10 cellular contexts compared by ENCODE assay signal in the genomic region with DNA sequence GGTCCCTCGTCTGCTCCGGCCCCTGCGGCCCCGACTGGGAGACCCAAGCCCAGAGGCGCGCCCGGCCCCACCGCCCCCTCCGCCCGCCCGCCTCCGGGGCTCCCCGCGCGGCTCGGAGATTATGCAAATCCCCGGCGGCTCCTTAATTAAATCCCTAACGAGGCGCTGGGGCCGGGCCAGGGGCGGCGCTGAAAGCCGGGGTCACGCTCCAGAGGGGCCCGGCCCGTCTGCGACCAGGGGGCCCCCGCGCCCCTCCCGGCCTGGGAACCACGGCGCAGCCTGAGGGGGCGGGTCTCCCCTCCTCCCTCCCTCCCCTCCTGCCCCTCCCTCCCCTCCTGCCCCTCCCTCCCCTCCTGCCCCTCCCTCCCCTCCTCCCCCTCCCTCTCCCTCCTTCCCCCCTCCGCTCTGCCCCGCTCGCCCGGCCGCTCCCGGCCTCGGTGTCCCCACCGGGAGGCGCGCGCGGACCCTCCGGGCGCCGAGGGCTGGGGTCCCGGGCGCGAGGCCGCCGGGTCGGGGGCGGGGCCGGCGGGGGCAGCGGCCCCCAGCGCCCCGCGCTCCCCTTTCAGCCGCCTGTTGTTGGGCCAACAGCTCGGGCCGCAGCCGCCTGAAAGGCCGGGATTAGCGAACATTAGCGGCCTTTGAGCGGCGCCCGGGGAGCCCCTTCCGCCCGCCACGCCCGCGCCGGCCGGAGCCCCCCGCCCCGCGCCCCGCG. TPM values are rescaled to one million over a fixed set of nuclear protein-coding genes. Genes with fewer than 3 reads are reported as not detected.
DNase-seq lines count a peak whose midpoint lies in the region; ATAC-seq, FAIRE-seq and TF ChIP-seq lines count a peak whose summit lies in the region.
"Had no signal": no experiment of that assay in that cellular context is flagged by ENCODE, and none has a peak within 500 bp of the region (broad histone marks: within the 10 kb centered on the region; RNA-seq: fewer than 3 reads in every experiment).

No MANE protein-coding gene starts in this region.

- no peaks in the 10 kb centered on the region for H3K9me3 Mint-ChIP-seq in astrocyte (ENCODE audit: unreplicated experiment)

- H3K36me3 Mint-ChIP-seq in astrocyte (ENCODE audit: low read depth, unreplicated experiment): no peaks in the 10 kb centered on the region

- no peaks in the 10 kb centered on the region for H3K27me3 ChIP-seq in astrocyte (ENCODE audit: insufficient read depth, low read length)
- H3K27me3 ChIP-seq in keratinocyte (ENCODE audit: control insufficient read depth, extremely low read depth, insufficient read depth, low read length): no peaks in the 10 kb centered on the region
- H3K27me3 ChIP-seq in tibial nerve: peaks cover 0 to 91% of the 10 kb centered on the region in 2 donors
- H3K27me3 ChIP-seq: adrenal gland had no signal

- no peak overlapping the region for H3K27ac Mint-ChIP-seq in astrocyte (ENCODE audit: unreplicated experiment)

- dilution Hi-C loops in keratinocyte (cut with MboI; ENCODE audit: extremely low pct_ligation_motif_present, low sequenced_read_pairs): no loop called here

- no peaks in the 10 kb centered on the region for H3K9me3 ChIP-seq in astrocyte (ENCODE audit: insufficient read depth, low read depth, low read length)
- no peaks in the 10 kb centered on the region for H3K9me3 ChIP-seq in keratinocyte (ENCODE audit: control insufficient read depth, low read depth, low read length)
- H3K9me3 ChIP-seq in tibial nerve: no peaks in the 10 kb centered on the region
- H3K9me3 ChIP-seq: adrenal gland had no signal

- no peak overlapping the region for H2AFZ ChIP-seq in astrocyte (ENCODE audit: low read depth, low read length)
- H2AFZ ChIP-seq in keratinocyte (ENCODE audit: control insufficient read depth, low read length): no peak overlapping the region

- no peak for TF ChIP-seq POLR2A in tibial nerve (IDR thresholded peaks at IDR 0.05)

- H3K4me3 Mint-ChIP-seq in astrocyte (ENCODE audit: unreplicated experiment): no peak overlapping the region

- FAIRE-seq in astrocyte (lab: Jason Lieb, UNC) (no peak), keratinocyte (lab: Jason Lieb, UNC) (no peak)

- 1 to 3% methylated on average over 30 to 32 of the region's 84 CpGs for WGBS in tibial nerve, 2 donors

- TF ChIP-seq EP300 in tibial nerve (IDR thresholded peaks at IDR 0.05): no peak

- no peak for ATAC-seq in GM21619 (IDR thresholded peaks at IDR 0.05; ENCODE audit: unreplicated experiment)

- no peak overlapping the region for H3K27ac ChIP-seq in astrocyte (ENCODE audit: low read depth, low read length)
- H3K27ac ChIP-seq in keratinocyte (ENCODE audit: control insufficient read depth, insufficient read depth, low read length): no peak overlapping the region
- H3K27ac ChIP-seq in tibial nerve: no peak overlapping the region
- H3K27ac ChIP-seq: C4-2B had no signal

- H3K4me1 ChIP-seq in astrocyte (ENCODE audit: insufficient read depth, low read length) (no peaks in the 10 kb centered on the region), keratinocyte (ENCODE audit: control insufficient read depth, extremely low read depth, insufficient read depth, low read length) (peaks cover 36% of the 10 kb centered on the region), tibial nerve (peaks cover 0 to 33% (median 21%) of the 10 kb centered on the region in 4 donors)

- H3K4me1 Mint-ChIP-seq in astrocyte (ENCODE audit: low read depth, unreplicated experiment): no peaks in the 10 kb centered on the region

- no peaks in the 10 kb centered on the region for H3K79me2 ChIP-seq in astrocyte (ENCODE audit: insufficient read depth, low read length)
- H3K79me2 ChIP-seq in keratinocyte (ENCODE audit: control insufficient read depth, insufficient read depth, low read length): no peaks in the 10 kb centered on the region

- DNase-seq in NCI-H2227 (lab: John Stamatoyannopoulos, UW; ENCODE audit: unreplicated experiment) (peak; percentile 20), NCI-H2227 treated with DMSO at 0.1 percent for 48 hours (lab: John Stamatoyannopoulos, UW) (no peak), astrocyte (ENCODE audit: low read depth) (no peak), keratinocyte (ENCODE audit: low read depth, low spot score) (no peak), tibial nerve (ENCODE audit: low spot score in 2 of 2) (no peak), NCI-H2196 treated with DMSO at 0.1 percent for 48 hours (lab: John Stamatoyannopoulos, UW; ENCODE audit: unreplicated experiment) (no peak)
- DNase-seq in activated CD8-positive, alpha-beta memory T cell treated with anti-CD3 and anti-CD28 coated beads for 24 hours: no peak

- TF ChIP-seq CTCF in astrocyte (IDR thresholded peaks at IDR 0.05; ENCODE audit: insufficient read depth, low read depth, low read length) (no peak), keratinocyte (optimal IDR thresholded peaks at IDR 0.05 in 1 of 3, IDR thresholded peaks at IDR 0.05 in 1 of 3, conservative IDR thresholded peaks at IDR 0.05 in 1 of 3; ENCODE audit: extremely low read depth in 1 of 3, insufficient read depth in 2 of 3, low read length in 3 of 3) (no peak), tibial nerve (IDR thresholded peaks at IDR 0.05) (no peak)

- peak overlapping the region; percentile 77 for H3K4me2 ChIP-seq in astrocyte (ENCODE audit: low read length)
- H3K4me2 ChIP-seq in keratinocyte (ENCODE audit: control insufficient read depth, extremely low read depth, insufficient read depth, low read depth, low read length): peak overlapping the region; percentile 32

- H3K36me3 ChIP-seq in astrocyte (ENCODE audit: insufficient read depth, low read length): no peaks in the 10 kb centered on the region
- no peaks in the 10 kb centered on the region for H3K36me3 ChIP-seq in keratinocyte (ENCODE audit: control insufficient read depth in 2 of 2, extremely low read depth in 1 of 2, insufficient read depth in 2 of 2, low read length in 2 of 2)
- no peaks in the 10 kb centered on the region for H3K36me3 ChIP-seq in tibial nerve
- H3K36me3 ChIP-seq: adrenal gland had no signal

- no peak overlapping the region for H3K9ac ChIP-seq in astrocyte (ENCODE audit: low read length)
- no peak overlapping the region for H3K9ac ChIP-seq in keratinocyte (ENCODE audit: control insufficient read depth, extremely low read depth, insufficient read depth, low read length)

- H3K27me3 Mint-ChIP-seq in astrocyte (ENCODE audit: low read depth, unreplicated experiment): peaks cover 6% of the 10 kb centered on the region

- H3K9me1 ChIP-seq in keratinocyte (ENCODE audit: control insufficient read depth, extremely low read depth, insufficient read depth, low read length): no peaks in the 10 kb centered on the region

- H3K4me3 ChIP-seq in astrocyte (ENCODE audit: insufficient read depth, low read depth, low read length) (peak overlapping the region; percentile 17), keratinocyte (ENCODE audit: control insufficient read depth in 2 of 3, extremely low read depth in 1 of 3, insufficient read depth in 2 of 3, low read depth in 1 of 3, low read length in 3 of 3) (peak overlapping the region in 1 of 3 experiments; percentile 8), tibial nerve (peak overlapping the region; percentile 22 to 53 (median 32))

- no peaks in the 10 kb centered on the region for H4K20me1 ChIP-seq in astrocyte (ENCODE audit: insufficient read depth, low read length)
- no peaks in the 10 kb centered on the region for H4K20me1 ChIP-seq in keratinocyte (ENCODE audit: control insufficient read depth, extremely low read depth, insufficient read depth, low read length)

RNA-seq across cellular contexts. Expression of gene FGFR3, which starts 25.9 kb away (rescaled TPM):
- total RNA-seq in astrocyte (3.6 and 3.9 TPM in 2 replicates), tibial nerve (10 to 100 TPM in 1 of 4 donors, 1 to 10 TPM in 3; 2.7 to 11.2 (median 5.1) TPM)
- polyA plus RNA-seq in keratinocyte: 26.4 to 109 TPM (median 45.2 TPM) in 3 replicates
- polyA plus RNA-seq in keratinocyte (2011; ENCODE audit: low read depth): 11.8 TPM
- polyA plus RNA-seq in keratinocyte (2011; cell fraction: cytosol; rRNA removed): 7.4 and 22.2 TPM in 2 replicates
- polyA plus RNA-seq in keratinocyte (2011; cell fraction: nucleus; rRNA removed): 81.0 and 130 TPM in 2 replicates
- polyA plus RNA-seq in keratinocyte (2012; ENCODE audit: low replicate concordance): 21.7 and 47.7 TPM in 2 replicates
- 23.6 to 54.4 TPM (median 30.3 TPM) in 3 replicates for polyA minus RNA-seq in keratinocyte
- 159 TPM for polyA minus RNA-seq in keratinocyte (2011; cell fraction: cytosol; rRNA and poly(A)+ RNA removed)
- 142 and 169 TPM in 2 replicates for polyA minus RNA-seq in keratinocyte (2011; cell fraction: nucleus; rRNA and poly(A)+ RNA removed)

RNA-seq across cellular contexts. Expression of gene TACC3, which starts 45.9 kb away (rescaled TPM):
- 10.2 and 15.0 TPM in 2 replicates for total RNA-seq in astrocyte
- 4.3 to 31.4 TPM (median 19.1 TPM) in 3 replicates for polyA plus RNA-seq in keratinocyte
- polyA plus RNA-seq in keratinocyte (2011; ENCODE audit: low read depth): 0.94 TPM
- polyA plus RNA-seq in keratinocyte (2011; cell fraction: cytosol; rRNA removed): 7.5 and 8.6 TPM in 2 replicates
- polyA plus RNA-seq in keratinocyte (2011; cell fraction: nucleus; rRNA removed): 13.9 and 19.4 TPM in 2 replicates
- polyA plus RNA-seq in keratinocyte (2012; ENCODE audit: low replicate concordance): 2.1 and 37.1 TPM in 2 replicates
- 3.8 to 33.5 TPM (median 10.3 TPM) in 3 replicates for polyA minus RNA-seq in keratinocyte
- polyA minus RNA-seq in keratinocyte (2011; cell fraction: cytosol; rRNA and poly(A)+ RNA removed): 5.8 TPM
- polyA minus RNA-seq in keratinocyte (2011; cell fraction: nucleus; rRNA and poly(A)+ RNA removed): 4.2 and 4.9 TPM in 2 replicates
- total RNA-seq in tibial nerve: 10 to 100 TPM in 2 of 4 donors, 1 to 10 TPM in 2; 8.6 to 15.0 (median 11.9) TPM

RNA-seq across cellular contexts. Expression of gene TMEM129, which starts 46.1 kb away (rescaled TPM):
- total RNA-seq in astrocyte: 26.8 and 29.3 TPM in 2 replicates
- polyA plus RNA-seq in keratinocyte: 11.7 to 30.0 TPM (median 15.3 TPM) in 3 replicates
- polyA plus RNA-seq in keratinocyte (2011; ENCODE audit: low read depth): 2.8 TPM
- 12.4 and 25.7 TPM in 2 replicates for polyA plus RNA-seq in keratinocyte (2011; cell fraction: cytosol; rRNA removed)
- 28.0 and 46.3 TPM in 2 replicates for polyA plus RNA-seq in keratinocyte (2011; cell fraction: nucleus; rRNA removed)
- 16.9 and 20.4 TPM in 2 replicates for polyA plus RNA-seq in keratinocyte (2012; ENCODE audit: low replicate concordance)
- polyA minus RNA-seq in keratinocyte: 11.0 to 21.0 TPM (median 16.6 TPM) in 3 replicates
- polyA minus RNA-seq in keratinocyte (2011; cell fraction: cytosol; rRNA and poly(A)+ RNA removed): 50.3 TPM
- polyA minus RNA-seq in keratinocyte (2011; cell fraction: nucleus; rRNA and poly(A)+ RNA removed): 24.2 and 26.2 TPM in 2 replicates
- 10 to 100 TPM; 60.1 to 88.5 (median 82.2) TPM for total RNA-seq in tibial nerve

RNA-seq across cellular contexts. Expression of gene SLBP, which starts 55.1 kb away (rescaled TPM):
- 44.5 and 45.1 TPM in 2 replicates for total RNA-seq in astrocyte
- 52.1 to 90.6 TPM (median 77.1 TPM) in 3 replicates for polyA plus RNA-seq in keratinocyte
- polyA plus RNA-seq in keratinocyte (2011; ENCODE audit: low read depth): 90.5 TPM
- polyA plus RNA-seq in keratinocyte (2011; cell fraction: cytosol; rRNA removed): 49.3 and 96.3 TPM in 2 replicates
- 55.1 and 65.4 TPM in 2 replicates for polyA plus RNA-seq in keratinocyte (2011; cell fraction: nucleus; rRNA removed)
- 51.6 and 51.8 TPM in 2 replicates for polyA plus RNA-seq in keratinocyte (2012; ENCODE audit: low replicate concordance)
- polyA minus RNA-seq in keratinocyte: 14.2 to 44.1 TPM (median 24.5 TPM) in 3 replicates
- 50.6 TPM for polyA minus RNA-seq in keratinocyte (2011; cell fraction: cytosol; rRNA and poly(A)+ RNA removed)
- polyA minus RNA-seq in keratinocyte (2011; cell fraction: nucleus; rRNA and poly(A)+ RNA removed): 22.2 and 27.8 TPM in 2 replicates
- 10 to 100 TPM; 41.7 to 55.9 (median 53.5) TPM for total RNA-seq in tibial nerve
